8 cellular contexts compared by ENCODE assay signal in genomic region chr1:93680121-93681094, GRCh38. TPM values are rescaled to one million over a fixed set of nuclear protein-coding genes. Genes with fewer than 3 reads are reported as not detected.
DNase-seq lines count a peak whose midpoint lies in the region; ATAC-seq and TF ChIP-seq lines count a peak whose summit lies in the region.

No MANE protein-coding gene starts in this region.

- peak overlapping the region; percentile 72 for H3K4me3 ChIP-seq in choroid plexus epithelial cell (ENCODE audit: low read depth, low read length)
- H3K4me3 ChIP-seq in kidney epithelial cell (ENCODE audit: low read depth, low read length), result peak overlapping the region; percentile 74

- DNase-seq in ELR (ENCODE audit: low read depth) (peak; percentile 92), HUDEP-2 (lab: John Stamatoyannopoulos, UW; ENCODE audit: unreplicated experiment in 76 of 76) (peak in 46 of 76 experiments; percentile 12 to 76 (median 47)), choroid plexus epithelial cell (ENCODE audit: low read depth) (peak; percentile 94), kidney epithelial cell (ENCODE audit: low read depth) (no peak), NCI-H1048 (lab: John Stamatoyannopoulos, UW) (no peak)
- peak; percentile 40 for DNase-seq in stimulated activated CD4-positive, alpha-beta T cell treated with anti-CD3 and anti-CD28 coated beads, Interleukin-12 subunit alpha, Interleukin-12 subunit beta, amount 100 ng/mL, for 4 hours

- TF ChIP-seq CTCF in choroid plexus epithelial cell (conservative IDR thresholded peaks at IDR 0.05; ENCODE audit: low read depth, low read length) (peak; percentile 76), kidney epithelial cell (IDR thresholded peaks at IDR 0.05; ENCODE audit: insufficient read depth, low read length, poor library complexity, severe bottlenecking) (peak; percentile 66)

- no peak overlapping the region for H3K27ac Mint-ChIP-seq in T-helper 1 cell treated with Interleukin-12 subunit alpha and Interleukin-12 subunit beta and Interleukin-4 antibody, amounts not matched to agents 30 μg/mL and 1 μg/mL, for 36 hours

- peaks cover 8% of the 10 kb centered on the region for H3K4me1 Mint-ChIP-seq in T-helper 1 cell treated with Interleukin-12 subunit alpha and Interleukin-12 subunit beta and Interleukin-4 antibody, amounts not matched to agents 30 μg/mL and 1 μg/mL, for 36 hours (ENCODE audit: low read depth)

- H3K4me3 Mint-ChIP-seq in T-helper 1 cell treated with Interleukin-12 subunit alpha and Interleukin-12 subunit beta and Interleukin-4 antibody, amounts not matched to agents 30 μg/mL and 1 μg/mL, for 36 hours, result peak overlapping the region; percentile 79

- no peaks in the 10 kb centered on the region for H3K9me3 Mint-ChIP-seq in T-helper 1 cell treated with Interleukin-12 subunit alpha and Interleukin-12 subunit beta and Interleukin-4 antibody, amounts not matched to agents 30 μg/mL and 1 μg/mL, for 36 hours

- peak; percentile 69 for ATAC-seq in GM21447 (IDR thresholded peaks at IDR 0.05; ENCODE audit: unreplicated experiment)

- peaks cover 82% of the 10 kb centered on the region for H3K27me3 Mint-ChIP-seq in T-helper 1 cell treated with Interleukin-12 subunit alpha and Interleukin-12 subunit beta and Interleukin-4 antibody, amounts not matched to agents 30 μg/mL and 1 μg/mL, for 36 hours (ENCODE audit: low read depth)

- no peaks in the 10 kb centered on the region for H3K36me3 ChIP-seq in kidney epithelial cell (ENCODE audit: control insufficient read depth, insufficient read depth, low read length)

- H3K27me3 ChIP-seq in kidney epithelial cell (ENCODE audit: control insufficient read depth, insufficient read depth, low read length), result no peaks in the 10 kb centered on the region

- no peaks in the 10 kb centered on the region for H3K36me3 Mint-ChIP-seq in T-helper 1 cell treated with Interleukin-12 subunit alpha and Interleukin-12 subunit beta and Interleukin-4 antibody, amounts not matched to agents 30 μg/mL and 1 μg/mL, for 36 hours (ENCODE audit: low read depth)

RNA-seq across cellular contexts. Expression of gene BCAR3, which starts 1.2 kb away (rescaled TPM):
- 93.3 and 109 TPM in 2 replicates for total RNA-seq in kidney epithelial cell

Comparison
In these comparisons a context has a peak if more than half of its experiments do, and no peak if none do; other contexts are left out.
1. DNase-seq: peak in ELR (single experiment), HUDEP-2 (46 of 76), choroid plexus epithelial cell (single experiment) and stimulated activated CD4-positive, alpha-beta T cell treated with anti-CD3 and anti-CD28 coated beads, Interleukin-12 subunit alpha, Interleukin-12 subunit beta, amount 100 ng/mL, for 4 hours (single experiment); none in kidney epithelial cell (single experiment) and NCI-H1048 (single experiment).